Comparison of ENCODE assay signal across 8 cellular contexts in genomic region chr7:87154569-87154968, GRCh38. TPM values are rescaled to one million over a fixed set of nuclear protein-coding genes. Genes with fewer than 3 reads are reported as not detected.
DNase-seq lines count a peak whose midpoint lies in the region; TF ChIP-seq lines count a peak whose summit lies in the region.
"Had no signal": no experiment of that assay in that cellular context is flagged by ENCODE, and none has a peak within 500 bp of the region (broad histone marks: within the 10 kb centered on the region; RNA-seq: fewer than 3 reads in every experiment).

No MANE protein-coding gene starts in this region.

- peaks cover 37% of the 10 kb centered on the region for H3F3A ChIP-seq in GM23248 (ENCODE audit: insufficient read depth)
- H3F3A ChIP-seq in SU-DHL-6 (ENCODE audit: insufficient read depth), result peaks cover 28% of the 10 kb centered on the region

- 31 to 42% methylated on average over 3 of the region's 3 CpGs for WGBS in GM23248 (ENCODE audit: low coverage in 1 of 2, low lambda C conversion rate in 2 of 2, missing lambda C conversion rate in 2 of 2), 2 experiments

- no peak overlapping the region for H3K4me3 Mint-ChIP-seq in CD14-positive monocyte

- no peaks in the 10 kb centered on the region for H3K9me3 Mint-ChIP-seq in CD14-positive monocyte

- peak overlapping the region in 2 of 7 donors; percentile 6 to 43 for H3K27ac Mint-ChIP-seq in CD14-positive monocyte

- peak overlapping the region; percentile 95 for H3K4me3 ChIP-seq in GM23248
- H3K4me3 ChIP-seq in SU-DHL-6 (ENCODE audit: insufficient read depth, low read length, poor library complexity, severe bottlenecking), result peak overlapping the region; percentile 88
- H3K4me3 ChIP-seq in fibroblast of lung (replicated peaks in 1 of 4; ENCODE audit: control extremely low read depth in 1 of 4, insufficient read depth in 1 of 4, low read depth in 3 of 4, low read length in 4 of 4), result peak overlapping the region; percentile 77 to 99 (median 92)
- H3K4me3 ChIP-seq in skeletal muscle tissue (ENCODE audit: low read length in 3 of 3), result peak overlapping the region in 2 of 3 donors; percentile 27 to 92

- H3K9ac ChIP-seq in GM23248 (peak overlapping the region; percentile 99), SU-DHL-6 (ENCODE audit: low read length) (peak overlapping the region; percentile 93), fibroblast of lung (ENCODE audit: insufficient read depth, low read length) (peak overlapping the region; percentile 40), skeletal muscle tissue (ENCODE audit: low read depth in 1 of 3, low read length in 3 of 3) (no peak overlapping the region)

- peak; percentile 7 for DNase-seq in GM23248
- DNase-seq in fibroblast of lung (ENCODE audit: low read depth in 2 of 2), result no peak
- DNase-seq in CD14-positive monocyte (ENCODE audit: low spot score), result no peak
- no peak for DNase-seq in NCI-H69 (lab: John Stamatoyannopoulos, UW)
- DNase-seq in NCI-H2107 (lab: John Stamatoyannopoulos, UW), result no peak
- DNase-seq: dermis blood vessel endothelial cell had no signal

- H4K20me1 ChIP-seq in GM23248 (ENCODE audit: insufficient read depth), result peaks cover 27% of the 10 kb centered on the region; the same call in 1 of the 2 replicates
- H4K20me1 ChIP-seq in SU-DHL-6 (ENCODE audit: low read depth, low read length), result peaks cover 60% of the 10 kb centered on the region
- no peaks in the 10 kb centered on the region for H4K20me1 ChIP-seq in fibroblast of lung (ENCODE audit: control insufficient read depth, extremely low read depth, insufficient read depth, low read length)

- H3K27me3 Mint-ChIP-seq in CD14-positive monocyte (ENCODE audit: low read depth in 3 of 3), result peaks cover 0 to 2% (median 0%) of the 10 kb centered on the region in 3 donors

- H3K27me3 ChIP-seq in GM23248 (replicated peaks; ENCODE audit: insufficient read depth) (no peaks in the 10 kb centered on the region), SU-DHL-6 (ENCODE audit: low read length) (no peaks in the 10 kb centered on the region), fibroblast of lung (ENCODE audit: control insufficient read depth, insufficient read depth, low read length) (no peaks in the 10 kb centered on the region), skeletal muscle tissue (ENCODE audit: control insufficient read depth in 3 of 3, insufficient read depth in 3 of 3, low read length in 3 of 3) (no peaks in the 10 kb centered on the region)

- in situ Hi-C loops in GM23248 (cut with MboI), result no loop called here

- no peaks in the 10 kb centered on the region for H3K9me2 ChIP-seq in GM23248 (ENCODE audit: insufficient read depth)
- no peaks in the 10 kb centered on the region for H3K9me2 ChIP-seq in SU-DHL-6 (replicated peaks; ENCODE audit: insufficient read depth, low read length)

- H3K4me2 ChIP-seq in GM23248 (ENCODE audit: unreplicated experiment), result peak overlapping the region; percentile 99
- H3K4me2 ChIP-seq in SU-DHL-6 (ENCODE audit: low read depth, low read length, poor library complexity, severe bottlenecking), result peak overlapping the region; percentile 95
- peak overlapping the region; percentile 96 for H3K4me2 ChIP-seq in fibroblast of lung (ENCODE audit: extremely low read depth, insufficient read depth, low read length)

- no peak overlapping the region; the same call in 1 of the 2 replicates for H3K27ac ChIP-seq in GM23248
- H3K27ac ChIP-seq in SU-DHL-6 (ENCODE audit: low read depth, low read length), result peak overlapping the region; percentile 83
- peak overlapping the region; percentile 96 for H3K27ac ChIP-seq in fibroblast of lung (ENCODE audit: insufficient read depth, low read length)
- no peak overlapping the region for H3K27ac ChIP-seq in skeletal muscle tissue (ENCODE audit: low read depth, low read length)

- H3K36me3 Mint-ChIP-seq in CD14-positive monocyte, result peaks cover 6 to 7% of the 10 kb centered on the region in 2 donors

- peaks cover 30% of the 10 kb centered on the region for H3K4me1 ChIP-seq in GM23248 (ENCODE audit: insufficient read depth)
- H3K4me1 ChIP-seq in fibroblast of lung (ENCODE audit: control insufficient read depth, extremely low read depth, insufficient read depth, low read length), result peaks cover 8% of the 10 kb centered on the region
- peaks cover 14 to 40% (median 14%) of the 10 kb centered on the region in 3 donors for H3K4me1 ChIP-seq in skeletal muscle tissue (ENCODE audit: control insufficient read depth in 3 of 3, insufficient read depth in 3 of 3, low read length in 3 of 3)

- no peak for TF ChIP-seq CTCF in SU-DHL-6 (IDR thresholded peaks at IDR 0.05; ENCODE audit: insufficient read depth, low read length, poor library complexity, severe bottlenecking)
- TF ChIP-seq CTCF in fibroblast of lung (conservative IDR thresholded peaks at IDR 0.05 in 1 of 2, IDR thresholded peaks at IDR 0.05 in 1 of 2; ENCODE audit: low read depth in 1 of 2, low read length in 2 of 2), result no peak
- no peak for TF ChIP-seq CTCF in CD14-positive monocyte (IDR thresholded peaks at IDR 0.05)

- H3K79me2 ChIP-seq in GM23248 (ENCODE audit: insufficient read depth) (peaks cover 67% of the 10 kb centered on the region), SU-DHL-6 (ENCODE audit: insufficient read depth, low read length) (peaks cover 73% of the 10 kb centered on the region), fibroblast of lung (ENCODE audit: control insufficient read depth, insufficient read depth, low read length) (peaks cover 66% of the 10 kb centered on the region)

- no peak overlapping the region for H2AFZ ChIP-seq in GM23248
- no peak overlapping the region for H2AFZ ChIP-seq in SU-DHL-6 (ENCODE audit: low read depth, low read length, severe bottlenecking)
- H2AFZ ChIP-seq in fibroblast of lung (ENCODE audit: low read length), result no peak overlapping the region

- H3K4me1 Mint-ChIP-seq in CD14-positive monocyte, result peaks cover 33% of the 10 kb centered on the region

- H3K9me3 ChIP-seq in GM23248 (ENCODE audit: low read depth) (no peaks in the 10 kb centered on the region), SU-DHL-6 (ENCODE audit: insufficient read depth, low read length) (no peaks in the 10 kb centered on the region), fibroblast of lung (ENCODE audit: control insufficient read depth, insufficient read depth, low read depth, low read length) (no peaks in the 10 kb centered on the region), skeletal muscle tissue (ENCODE audit: control insufficient read depth in 3 of 3, low read length in 3 of 3) (no peaks in the 10 kb centered on the region)

- H3K36me3 ChIP-seq in GM23248 (ENCODE audit: low read depth) (no peaks in the 10 kb centered on the region), SU-DHL-6 (ENCODE audit: low read length) (peaks cover 59% of the 10 kb centered on the region), fibroblast of lung (ENCODE audit: control insufficient read depth, insufficient read depth, low read length) (no peaks in the 10 kb centered on the region), skeletal muscle tissue (ENCODE audit: control insufficient read depth in 3 of 3, insufficient read depth in 3 of 3, low read length in 3 of 3) (no peaks in the 10 kb centered on the region)

- intact Hi-C loops in CD14-positive monocyte (cut with micrococcal nuclease), result loop anchor here (10.0 kb wide), 2 partner anchors 60 to 720 kb away; partner anchors contain the start of genes TMEM243 (in 2 of the 2), DBF4 (in 1 of the 2) and SLC25A40 (in 1 of the 2)

RNA-seq across cellular contexts. Expression of gene DMTF1, which starts 2.3 kb away (rescaled TPM):
- 28.4 and 93.0 TPM in 2 replicates for total RNA-seq in GM23248 (2014; rRNA removed; shearing (Covaris generic))
- polyA plus RNA-seq in GM23248 (2016; fragmentation: Nextera tagmentation; extraction: Ambion mirVana) (18.2 and 28.6 TPM in 2 replicates), fibroblast of lung (39.6 and 51.6 TPM in 2 replicates), CD14-positive monocyte (1 to 10 TPM; 4.9 to 8.3 TPM)
- total RNA-seq in fibroblast of lung (59.8 and 97.1 TPM in 2 replicates), skeletal muscle tissue (50.1 TPM)
- 14.7 and 19.4 TPM in 2 replicates for polyA plus RNA-seq in fibroblast of lung (2012)
- 13.7 and 20.8 TPM in 2 replicates for polyA minus RNA-seq in fibroblast of lung (ENCODE audit: low replicate concordance)

Comparison
In these comparisons a context has a peak if more than half of its experiments do, and no peak if none do; other contexts are left out.
1. H3K27ac ChIP-seq: peak in SU-DHL-6 (single experiment) and fibroblast of lung (single experiment); none in GM23248 (single experiment) and skeletal muscle tissue (single experiment).
2. H3K9ac ChIP-seq: peak in GM23248 (single experiment), SU-DHL-6 (single experiment) and fibroblast of lung (single experiment); none in skeletal muscle tissue (0 of 3).
3. Peak in every context shown above with its lines, with median percentiles within 50 percentile points of each other: H3K4me2 ChIP-seq and H3K4me3 ChIP-seq.